In the genomic region with DNA sequence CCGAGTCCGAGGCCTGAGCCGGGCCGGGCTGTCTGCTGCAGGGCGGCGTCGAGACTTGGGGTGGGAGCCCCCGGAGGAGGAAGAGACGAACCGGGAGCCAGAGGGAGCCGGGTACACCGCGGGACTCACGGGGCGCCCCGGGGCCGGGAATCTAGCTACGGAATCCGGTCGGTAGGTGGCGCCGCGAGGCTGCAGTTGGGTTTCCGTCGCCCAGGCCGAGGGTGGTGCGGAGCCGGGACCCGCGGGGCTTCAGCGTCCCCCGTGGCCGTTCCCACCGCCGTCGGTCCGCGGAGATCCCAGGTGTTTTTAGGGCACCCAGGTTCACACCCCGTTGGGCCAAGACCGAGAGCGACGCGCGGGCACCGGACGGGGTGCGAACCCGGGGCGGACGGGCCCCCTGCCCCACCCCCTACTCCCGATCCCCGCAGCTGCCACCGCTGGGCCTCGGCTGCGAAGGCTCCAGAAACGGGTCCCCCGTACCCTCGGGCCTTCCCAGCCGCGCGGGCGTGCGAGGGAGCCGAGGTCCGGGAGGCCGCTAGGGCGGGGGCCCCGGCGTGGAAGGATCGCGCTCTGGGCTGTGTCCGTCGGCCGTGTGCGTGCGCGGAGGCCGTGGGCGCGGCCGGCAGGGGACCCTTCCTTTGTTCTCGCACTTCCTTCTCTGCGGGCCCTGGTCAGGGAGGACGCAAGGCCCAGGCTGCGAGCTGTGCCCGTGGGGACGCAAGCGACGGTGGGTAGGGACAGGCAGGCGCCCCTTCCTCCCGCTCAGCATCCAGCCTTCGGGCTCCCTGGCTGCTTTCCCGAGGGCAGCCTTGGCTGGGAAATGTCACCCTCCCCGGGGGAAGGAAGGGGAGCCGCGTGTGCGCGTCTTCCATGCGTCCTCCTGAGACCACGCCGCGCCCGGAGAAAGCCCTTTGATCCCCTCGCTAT, we compare ENCODE assay signal across 8 cellular contexts.
DNase-seq lines count a peak whose midpoint lies in the region; ATAC-seq lines count a peak whose summit lies in the region.

No MANE protein-coding gene starts in this region.

- H3K27me3 Mint-ChIP-seq in activated CD4-positive, alpha-beta memory T cell treated with anti-CD3 and anti-CD28 coated beads, Interleukin-2, amount 10 ng/mL, durations not matched to agents 7 days and 5 days: peaks cover 15% of the 10 kb centered on the region

- POLR2A ChIA-PET in activated CD4-positive, alpha-beta memory T cell treated with anti-CD3 and anti-CD28 coated beads, Interleukin-2, amount 10 ng/mL, durations not matched to agents 7 days and 5 days (lab: Charles Lee): interaction anchor here (1.1 kb wide), 1 partner anchor 1083 kb away, joined by 3 read pairs; no protein-coding TSS in a partner anchor

- no peaks in the 10 kb centered on the region for H3K4me1 ChIP-seq in ectodermal cell (ENCODE audit: control insufficient read depth, insufficient read depth, low read length)

- H3K27me3 ChIP-seq in ectodermal cell (ENCODE audit: control insufficient read depth, insufficient read depth, low read length, poor library complexity, severe bottlenecking): peaks cover 22% of the 10 kb centered on the region

- no peaks in the 10 kb centered on the region for H3K36me3 Mint-ChIP-seq in activated CD4-positive, alpha-beta memory T cell treated with anti-CD3 and anti-CD28 coated beads, Interleukin-2, amount 10 ng/mL, durations not matched to agents 7 days and 5 days (ENCODE audit: low read depth)

- 10 to 11% methylated on average over 104 of the region's 104 CpGs for WGBS in ectodermal cell, 2 experiments

- CTCF ChIA-PET in activated CD4-positive, alpha-beta memory T cell treated with anti-CD3 and anti-CD28 coated beads, Interleukin-2, amount 10 ng/mL, durations not matched to agents 7 days and 5 days (lab: Charles Lee): interaction anchor here (0.5 to 2.0 kb wide), 45 partner anchors 9 to 1083 kb away, joined by 3 to 11 read pairs (median 4); a partner anchor contains a TSS

- H3K4me3 Mint-ChIP-seq in activated CD4-positive, alpha-beta memory T cell treated with anti-CD3 and anti-CD28 coated beads, Interleukin-2, amount 10 ng/mL, durations not matched to agents 7 days and 5 days: peak overlapping the region; percentile 41

- peak; percentile 62 for ATAC-seq in HG03039 (IDR thresholded peaks at IDR 0.05; ENCODE audit: unreplicated experiment)

- H3K9me3 ChIP-seq in ectodermal cell (ENCODE audit: control insufficient read depth, low read length): no peaks in the 10 kb centered on the region

- no peak overlapping the region for H3K27ac Mint-ChIP-seq in activated CD4-positive, alpha-beta memory T cell treated with anti-CD3 and anti-CD28 coated beads, Interleukin-2, amount 10 ng/mL, durations not matched to agents 7 days and 5 days

- DNase-seq in GM03348 (ENCODE audit: low spot score) (peak; percentile 96), NCI-H510A treated with DMSO at 0.1 percent for 48 hours (lab: John Stamatoyannopoulos, UW) (peak; percentile 81), lung microvascular endothelial cell (ENCODE audit: low read depth in 2 of 2) (peak; percentile 72 to 82), cortex of kidney (lab: John Stamatoyannopoulos, UW) (no peak)
- peak; percentile 76 for DNase-seq in activated CD4-positive, alpha-beta memory T cell treated with anti-CD3 and anti-CD28 coated beads, Interleukin-2, amount 10 ng/mL, durations not matched to agents 7 days and 5 days
- DNase-seq in stimulated activated CD4-positive, alpha-beta T cell treated with anti-CD3 and anti-CD28 coated beads, TNF-alpha, amount 100 ng/mL, for 24 hours (ENCODE audit: low read depth in 3 of 3): peak; percentile 62 to 79 (median 71)

- no peaks in the 10 kb centered on the region for H3K9me3 Mint-ChIP-seq in activated CD4-positive, alpha-beta memory T cell treated with anti-CD3 and anti-CD28 coated beads, Interleukin-2, amount 10 ng/mL, durations not matched to agents 7 days and 5 days

- H3K4me1 Mint-ChIP-seq in activated CD4-positive, alpha-beta memory T cell treated with anti-CD3 and anti-CD28 coated beads, Interleukin-2, amount 10 ng/mL, durations not matched to agents 7 days and 5 days: peaks cover 14% of the 10 kb centered on the region

- no peaks in the 10 kb centered on the region for H3K36me3 ChIP-seq in ectodermal cell (ENCODE audit: control insufficient read depth, insufficient read depth, low read length)

- no peak overlapping the region for H3K27ac ChIP-seq in ectodermal cell (ENCODE audit: insufficient read depth, low read depth, low read length, poor library complexity, severe bottlenecking)

- H3K4me3 ChIP-seq in ectodermal cell (ENCODE audit: insufficient read depth, low read depth, low read length): peak overlapping the region; percentile 47
